Comparison of ENCODE assay signal across 9 cellular contexts in the genomic region with DNA sequence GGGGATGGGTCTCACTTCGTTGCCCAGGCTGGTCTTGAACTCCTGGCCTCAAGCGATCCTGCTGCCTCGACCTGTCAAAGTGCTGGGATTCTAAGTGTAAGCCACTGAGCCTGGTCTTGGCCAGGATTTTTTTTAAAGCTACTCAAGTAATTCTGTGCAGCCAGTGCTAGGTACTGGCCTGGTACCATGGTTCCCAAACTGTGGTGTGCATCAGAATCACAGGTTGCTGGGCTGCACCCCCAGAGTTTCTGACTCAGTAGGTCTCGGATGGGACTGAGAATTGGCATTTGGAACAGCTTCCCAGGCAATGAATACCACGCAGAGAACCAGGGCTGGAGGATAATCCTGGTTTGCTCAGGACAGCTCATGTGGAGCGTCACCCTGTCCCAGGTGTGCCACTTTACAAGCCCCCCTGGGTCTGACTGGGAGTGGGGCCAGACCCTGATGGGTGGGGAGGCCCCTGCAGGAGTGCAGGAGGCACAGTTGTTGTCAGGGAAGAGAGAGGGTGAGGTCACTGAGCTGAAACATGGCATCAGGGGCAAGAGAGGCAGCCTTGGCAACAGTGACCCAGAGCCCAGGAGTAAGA. TPM values are rescaled to one million over a fixed set of nuclear protein-coding genes. Genes with fewer than 3 reads are reported as not detected.
DNase-seq lines count a peak whose midpoint lies in the region; ATAC-seq and TF ChIP-seq lines count a peak whose summit lies in the region.
"Had no signal": no experiment of that assay in that cellular context is flagged by ENCODE, and none has a peak within 500 bp of the region (broad histone marks: within the 10 kb centered on the region; RNA-seq: fewer than 3 reads in every experiment).

No MANE protein-coding gene starts in this region.

- no peaks in the 10 kb centered on the region for H3K9me3 Mint-ChIP-seq in activated naive CD8-positive, alpha-beta T cell (ENCODE audit: low read depth)

- peak overlapping the region; percentile 85 for H3K4me3 Mint-ChIP-seq in activated naive CD8-positive, alpha-beta T cell

- H3K4me3 ChIP-seq in heart left ventricle (peak overlapping the region in 4 of 12 donors; percentile 54 to 69 (median 56)), mesendoderm (ENCODE audit: low read length) (no peak overlapping the region), upper lobe of left lung (no peak overlapping the region)

- peak overlapping the region in 11 of 12 donors; percentile 73 to 95 (median 84) for H3K27ac ChIP-seq in heart left ventricle
- H3K27ac ChIP-seq in mesendoderm (ENCODE audit: low read depth, low read length), result peak overlapping the region; percentile 7
- peak overlapping the region; percentile 71 to 85 (median 79) for H3K27ac ChIP-seq in upper lobe of left lung

- TF ChIP-seq POLR2A in heart left ventricle (IDR thresholded peaks at IDR 0.05), result no peak
- no peak for TF ChIP-seq POLR2A in upper lobe of left lung (IDR thresholded peaks at IDR 0.05)

- H3K27me3 ChIP-seq in heart left ventricle (no peaks in the 10 kb centered on the region), mesendoderm (ENCODE audit: insufficient read depth, low read length, poor library complexity) (no peaks in the 10 kb centered on the region), upper lobe of left lung (no peaks in the 10 kb centered on the region)
- H3K27me3 ChIP-seq: ovary had no signal

- H3K4me1 ChIP-seq in heart left ventricle (peaks cover 3 to 49% (median 37%) of the 10 kb centered on the region in 12 donors), mesendoderm (ENCODE audit: control insufficient read depth, low read depth, low read length) (peaks cover 4% of the 10 kb centered on the region), upper lobe of left lung (peaks cover 18 to 34% (median 24%) of the 10 kb centered on the region in 4 donors)

- intact Hi-C loops in heart left ventricle (cut with DNase I) (loop anchor here in 3 of 10 donors (2.0 to 5.0 kb wide), 3 partner anchors 30 to 252 kb away; no protein-coding TSS in a partner anchor), cardiac septum (cut with DNase I) (no loop called here)

- no peak overlapping the region for H4K8ac ChIP-seq in mesendoderm (ENCODE audit: low read depth, low read length)

- H2AK5ac ChIP-seq in mesendoderm (ENCODE audit: low read length), result no peak overlapping the region

- peak overlapping the region; percentile 84 for H3K56ac ChIP-seq in mesendoderm (ENCODE audit: low read length)

- H3K4me2 ChIP-seq in mesendoderm (ENCODE audit: low read length), result no peak overlapping the region

- TF ChIP-seq EP300 in upper lobe of left lung (IDR thresholded peaks at IDR 0.05), result no peak

- H4K5ac ChIP-seq in mesendoderm (ENCODE audit: low read length), result no peak overlapping the region

- TF ChIP-seq CTCF in heart left ventricle (IDR thresholded peaks at IDR 0.05) (no peak), upper lobe of left lung (IDR thresholded peaks at IDR 0.05) (no peak), GM20000 (IDR thresholded peaks at IDR 0.05; ENCODE audit: extremely low read depth, missing control alignments) (no peak)

- no peaks in the 10 kb centered on the region for H3K36me3 Mint-ChIP-seq in activated naive CD8-positive, alpha-beta T cell

- H3K27me3 Mint-ChIP-seq in activated naive CD8-positive, alpha-beta T cell, result peaks cover 4% of the 10 kb centered on the region

- no peaks in the 10 kb centered on the region for H3K79me1 ChIP-seq in mesendoderm (ENCODE audit: low read length)

- no peaks in the 10 kb centered on the region for H3K79me2 ChIP-seq in mesendoderm (ENCODE audit: control insufficient read depth, insufficient read depth, low read length)

- DNase-seq in heart left ventricle (peak in 1 of 5 donors; percentile 16), cardiac septum (ENCODE audit: low spot score) (no peak), mesendoderm (no peak), upper lobe of left lung (no peak), mucosa of gallbladder (ENCODE audit: low spot score) (no peak), GM20000 (ENCODE audit: low spot score) (no peak), CD1c-positive myeloid dendritic cell (ENCODE audit: extremely low spot score) (no peak)

- no peak overlapping the region for H2BK5ac ChIP-seq in mesendoderm (ENCODE audit: low read length)

- no peak overlapping the region for H3K23ac ChIP-seq in mesendoderm (ENCODE audit: low read length)

- peak overlapping the region; percentile 2 for H2BK120ac ChIP-seq in mesendoderm (ENCODE audit: low read depth, low read length)

- H3K36me3 ChIP-seq in heart left ventricle (peaks cover 0 to 10% (median 3%) of the 10 kb centered on the region in 9 donors), mesendoderm (ENCODE audit: control insufficient read depth, insufficient read depth, low read length) (no peaks in the 10 kb centered on the region), upper lobe of left lung (no peaks in the 10 kb centered on the region)
- H3K36me3 ChIP-seq: ovary had no signal

- peak overlapping the region; percentile 1 for H3K18ac ChIP-seq in mesendoderm (ENCODE audit: low read length)

- 71 to 81% (median 73%) methylated on average over 6 of the region's 6 CpGs for WGBS in heart left ventricle, 4 donors
- WGBS in mesendoderm (ENCODE audit: extremely low coverage, insufficient coverage, low lambda C conversion rate), result no CpG with 5 or more reads among the region's 6 CpGs
- WGBS in upper lobe of left lung, 2 donors, result 77 to 78% methylated on average over 3 to 6 of the region's 6 CpGs

- no peak overlapping the region for H2BK15ac ChIP-seq in mesendoderm (replicated peaks; ENCODE audit: low read depth)

- no peak overlapping the region for H3K27ac Mint-ChIP-seq in activated naive CD8-positive, alpha-beta T cell

- peaks cover 10% of the 10 kb centered on the region for H3K4me1 Mint-ChIP-seq in activated naive CD8-positive, alpha-beta T cell (ENCODE audit: low read depth)

- ATAC-seq in heart left ventricle, result no peak
- ATAC-seq in upper lobe of left lung (ENCODE audit: low FRiP score in 2 of 2), result no peak

- no peak overlapping the region for H3K4ac ChIP-seq in mesendoderm (ENCODE audit: low read depth, low read length)

- H3K9ac ChIP-seq in mesendoderm (ENCODE audit: low read length), result no peak overlapping the region

- no peaks in the 10 kb centered on the region for H3K9me3 ChIP-seq in heart left ventricle
- no peaks in the 10 kb centered on the region for H3K9me3 ChIP-seq in upper lobe of left lung
- H3K9me3 ChIP-seq: ovary had no signal

RNA-seq across cellular contexts. Expression of gene MRPS23, which starts 10.7 kb away (rescaled TPM):
- total RNA-seq in heart left ventricle, result 10 to 100 TPM; 44.6 to 99.3 (median 71.8) TPM
- polyA plus RNA-seq in heart left ventricle, result 100 to 1,000 TPM in 1 of 2 donors, 10 to 100 TPM in 1; 23.9 to 207 TPM
- 59.6 TPM for total RNA-seq in cardiac septum
- polyA plus RNA-seq in mesendoderm (2013, experiment 1 of 2), result 33.9 TPM
- 35.9 TPM for polyA plus RNA-seq in mesendoderm (2013, experiment 2 of 2)
- total RNA-seq in upper lobe of left lung, result 10 to 100 TPM; 11.4 to 50.6 (median 19.1) TPM
- total RNA-seq in mucosa of gallbladder, result 32.5 TPM

Comparison
In these comparisons a context has a peak if more than half of its experiments do, and no peak if none do; other contexts are left out.
1. H3K27ac ChIP-seq: peak in every context shown above with its lines; median percentile 84 in heart left ventricle; 79 in upper lobe of left lung; 7 in mesendoderm.